Comparison of ENCODE assay signal across 28 cellular contexts in the genomic region with DNA sequence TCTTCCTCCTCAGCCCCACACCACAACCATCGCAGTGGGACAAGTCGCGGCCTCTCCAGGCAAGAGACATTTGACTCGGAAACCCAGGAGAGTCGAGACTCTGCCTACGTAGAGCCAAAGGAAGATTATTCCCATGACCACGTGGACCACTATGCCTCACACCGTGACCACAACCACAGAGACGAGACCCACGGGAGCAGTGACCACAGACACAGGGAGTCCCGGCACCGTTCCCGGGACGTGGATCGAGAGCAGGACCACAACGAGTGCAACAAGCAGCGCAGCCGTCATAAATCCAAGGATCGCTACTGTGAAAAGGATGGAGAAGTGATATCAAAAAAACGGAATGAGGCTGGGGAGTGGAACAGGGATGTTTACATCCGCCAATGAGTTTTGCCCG.
"Had no signal": no experiment of that assay in that cellular context is flagged by ENCODE, and none has a peak within 500 bp of the region (broad histone marks: within the 10 kb centered on the region; RNA-seq: fewer than 3 reads in every experiment).

No MANE protein-coding gene starts in this region.

- H3K27me3 ChIP-seq: ascending aorta, breast epithelium, dorsolateral prefrontal cortex had no signal

- H3K4me3 ChIP-seq: ascending aorta, breast epithelium, coronary artery, dorsolateral prefrontal cortex had no signal

- H3K36me3 ChIP-seq: breast epithelium, WERI-Rb-1 had no signal

- H3K9me3 ChIP-seq: ascending aorta, breast epithelium had no signal

- H3K27ac ChIP-seq: ascending aorta, breast epithelium, coronary artery, dorsolateral prefrontal cortex, WERI-Rb-1 had no signal

- ATAC-seq: activated CD4-positive, CD25-positive, alpha-beta regulatory T cell treated with anti-CD3 and anti-CD28 coated beads, Interleukin-2, amount 50 U/mL, for 24 hours; activated CD8-positive, alpha-beta T cell treated with anti-CD3 and anti-CD28 coated beads for 36 hours; activated naive CD4-positive, alpha-beta T cell treated with anti-CD3 and anti-CD28 coated beads, Interleukin-2, amount 50 U/mL, for 72 hours; activated T-cell treated with anti-CD3 and anti-CD28 coated beads, Interleukin-2, amount 50 U/mL, for 72 hours; esophagus mucosa; T-helper 17 cell had no signal

- H3K4me1 ChIP-seq: ascending aorta, breast epithelium had no signal

- DNase-seq: activated B cell treated with CpG ODN at 0.5 μM for 24 hours; activated CD4-positive, alpha-beta T cell treated with anti-CD3 and anti-CD28 coated beads for 48 hours; activated CD4-positive, alpha-beta T cell treated with anti-CD3 and anti-CD28 coated beads, Interleukin-2, amount 50 U/mL, for 1 hour; activated CD4-positive, alpha-beta T cell treated with anti-CD3 and anti-CD28 coated beads, Interleukin-2, amount 50 U/mL, for 48 hours; activated CD8-positive, alpha-beta memory T cell treated with anti-CD3 and anti-CD28 coated beads, Interleukin-2, amount 50 U/mL, for 48 hours; activated CD8-positive, alpha-beta T cell treated with anti-CD3 and anti-CD28 coated beads for 36 hours; activated gamma-delta T cell; activated naive CD4-positive, alpha-beta T cell; activated naive CD4-positive, alpha-beta T cell treated with anti-CD3 and anti-CD28 coated beads, Interleukin-2, amount 10 ng/mL, durations not matched to agents 7 days and 5 days; activated naive CD8-positive, alpha-beta T cell treated with anti-CD3 and anti-CD28 coated beads, Interleukin-2, amount 10 ng/mL, durations not matched to agents 7 days and 5 days; activated T-cell treated with anti-CD3 and anti-CD28 coated beads for 4 hours; activated T-cell treated with anti-CD3 and anti-CD28 coated beads, Interleukin-2, amount 50 U/mL, for 24 hours; activated T-cell treated with anti-CD3 and anti-CD28 coated beads, Interleukin-2, amount 50 U/mL, for 72 hours; dorsolateral prefrontal cortex; effector memory CD4-positive, alpha-beta T cell; endodermal cell; foreskin fibroblast; head of caudate nucleus; T-helper 1 cell; T-helper 17 cell; T1000; WERI-Rb-1 had no signal
